8 cellular contexts compared by ENCODE assay signal in the genomic region with DNA sequence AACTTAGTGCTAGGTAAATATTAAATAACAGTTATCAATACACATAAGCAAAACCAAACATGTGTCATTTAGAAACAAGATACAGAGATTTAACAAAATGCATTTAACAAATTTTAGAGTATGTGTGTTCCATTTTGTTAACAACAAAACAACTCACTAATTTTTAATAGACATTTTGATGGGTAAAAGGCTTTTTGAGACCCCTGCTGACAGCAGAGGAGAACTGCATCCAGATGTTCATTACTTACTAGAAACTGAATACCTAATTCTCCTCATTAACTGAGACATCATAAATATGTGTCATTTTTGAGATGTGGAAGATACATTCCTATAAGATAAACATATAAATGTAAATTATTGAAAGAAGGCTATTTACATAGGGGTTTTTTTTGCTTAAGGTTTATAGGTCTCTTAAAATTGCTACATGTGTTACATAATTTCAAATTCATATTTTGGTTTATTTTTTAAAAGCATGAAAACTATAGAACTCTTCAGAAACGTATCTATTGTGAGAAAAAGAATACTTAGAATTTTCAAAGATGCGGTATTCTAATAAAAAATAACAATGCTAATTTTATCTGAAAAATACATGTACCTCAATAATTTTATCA.
DNase-seq lines count a peak whose midpoint lies in the region; ATAC-seq and TF ChIP-seq lines count a peak whose summit lies in the region.

No MANE protein-coding gene starts in this region.

- no peaks in the 10 kb centered on the region for H3K36me3 ChIP-seq in ascending aorta
- no peaks in the 10 kb centered on the region for H3K36me3 ChIP-seq in left lung

- H3K27ac ChIP-seq in AG04450 (ENCODE audit: low read depth, low read length): no peak overlapping the region
- no peak overlapping the region for H3K27ac ChIP-seq in ascending aorta
- H3K27ac ChIP-seq in left lung: no peak overlapping the region

- H3K9me3 ChIP-seq in AG04450 (ENCODE audit: control insufficient read depth, insufficient read depth, low read length) (no peaks in the 10 kb centered on the region), ascending aorta (no peaks in the 10 kb centered on the region), left lung (no peaks in the 10 kb centered on the region)

- ATAC-seq in left lung: peak; percentile 56

- POLR2A ChIA-PET in AG04450 (lab: Yijun Ruan, JAX): no interaction called here

- intact Hi-C loops in ascending aorta (cut with DNase I): loop anchor here (2.0 to 10.0 kb wide), 3 partner anchors 705 to 949 kb away; no protein-coding TSS in a partner anchor
- intact Hi-C loops in left lung (cut with DNase I): no loop called here

- DNase-seq in AG04450 (ENCODE audit: low read depth, low spot score) (no peak), HuH-7 (ENCODE audit: low spot score) (peak; percentile 4), ascending aorta (ENCODE audit: low spot score in 2 of 2) (no peak), left lung (no peak), T-helper 2 cell (no peak), cerebellum (ENCODE audit: low spot score) (no peak)
- DNase-seq in activated T-cell treated with anti-CD3 and anti-CD28 coated beads, Interleukin-2, amount 50 U/mL, for 1 hour: no peak

- peak; percentile 85 for TF ChIP-seq CTCF in AG04450 (IDR thresholded peaks at IDR 0.05; ENCODE audit: low read depth, low read length)
- peak; percentile 53; the same call in 1 of the 2 replicates for TF ChIP-seq CTCF in GM12874 (IDR thresholded peaks at IDR 0.05; ENCODE audit: insufficient read depth, low read depth, low read length)
- peak in 2 of 3 experiments; percentile 59 to 67 for TF ChIP-seq CTCF in ascending aorta (IDR thresholded peaks at IDR 0.05)
- peak; percentile 55 to 58 for TF ChIP-seq CTCF in left lung (IDR thresholded peaks at IDR 0.05)

- no peak overlapping the region for H3K4me3 ChIP-seq in AG04450 (ENCODE audit: low read depth, low read length)
- no peak overlapping the region for H3K4me3 ChIP-seq in ascending aorta
- H3K4me3 ChIP-seq in left lung: no peak overlapping the region

- CTCF ChIA-PET in AG04450 (lab: Charles Lee): interaction anchor here (0.6 to 2.2 kb wide), 7 partner anchors 11 to 949 kb away, joined by 3 to 11 read pairs (median 6); no protein-coding TSS in a partner anchor

- H3K4me1 ChIP-seq in ascending aorta: no peaks in the 10 kb centered on the region
- H3K4me1 ChIP-seq in left lung: no peaks in the 10 kb centered on the region

- H3K27me3 ChIP-seq in AG04450 (ENCODE audit: control insufficient read depth, insufficient read depth, low read length) (no peaks in the 10 kb centered on the region), ascending aorta (no peaks in the 10 kb centered on the region), left lung (no peaks in the 10 kb centered on the region)
